ENCODE assay signal across 1 cellular context in genomic region chr2:24123212-24124002, GRCh38.
A peak's percentile ranks its signal among the peaks of the same experiment; 100 is the strongest.
TF ChIP-seq lines count a peak whose summit lies in the region.

TSS of gene FAM228B (plus strand) at chr2:24123469. CDS start at chr2:24124362, 893 bp downstream.
TSS of gene PFN4 (minus strand) at chr2:24123334. CDS start at chr2:24122535, 799 bp downstream.

TF ChIP-seq in K562, 482 proteins besides CTCF, POLR2A, EP300 and RAD21 (continued from another document and continues in another):
- no peak for TF ChIP-seq RREB1 (CRISPR knock-in tag; IDR thresholded peaks at IDR 0.05)
- no peak for TF ChIP-seq GATAD2A (IDR thresholded peaks at IDR 0.05)
- peak in 1 of 2 experiments; percentile 58; a peak in 1 of 4 replicates for TF ChIP-seq ZNF639 (CRISPR knock-in tag; conservative IDR thresholded peaks at IDR 0.05 in 1 of 2, IDR thresholded peaks at IDR 0.05 in 1 of 2)
- 0 out of 2 replicates have a peak, but pooled peaks have one; percentile 49 for TF ChIP-seq ELF2 (CRISPR knock-in tag; IDR thresholded peaks at IDR 0.05)
- no peak for TF ChIP-seq ZNF408 (CRISPR knock-in tag; IDR thresholded peaks at IDR 0.05; ENCODE audit: low read depth)
- TF ChIP-seq SIN3B (IDR thresholded peaks at IDR 0.05; ENCODE audit: low read depth) = 0 out of 2 replicates have a peak, but pooled peaks have one; percentile 53
- peak; percentile 44; the same call in 1 of the 2 replicates for TF ChIP-seq VEZF1 (CRISPR knock-in tag; IDR thresholded peaks at IDR 0.05)
- no peak for TF ChIP-seq BCL6 (CRISPR knock-in tag; IDR thresholded peaks at IDR 0.05)
- no peak; the same call in 1 of the 2 replicates for TF ChIP-seq ZNF224 (CRISPR knock-in tag; IDR thresholded peaks at IDR 0.05)
- TF ChIP-seq ZNF583 (CRISPR knock-in tag; IDR thresholded peaks at IDR 0.05) = no peak
- no peak for TF ChIP-seq ZBTB5 (IDR thresholded peaks at IDR 0.05)
- no peak for TF ChIP-seq SETDB1 (IDR thresholded peaks at IDR 0.05; ENCODE audit: low read length)
- TF ChIP-seq ZNF551 (CRISPR knock-in tag; IDR thresholded peaks at IDR 0.05) = no peak
- no peak for TF ChIP-seq ZNF512 (tag; IDR thresholded peaks at IDR 0.05)
- no peak for TF ChIP-seq FOXJ3 (CRISPR knock-in tag; IDR thresholded peaks at IDR 0.05)
- no peak for TF ChIP-seq FOXM1 (IDR thresholded peaks at IDR 0.05; ENCODE audit: low read depth)
- no peak for TF ChIP-seq FOXM1 (CRISPR knock-in tag; IDR thresholded peaks at IDR 0.05; ENCODE audit: low read depth)
- peak; percentile 32 for TF ChIP-seq HMGN3 (IDR thresholded peaks at IDR 0.05; ENCODE audit: borderline replicate concordance, extremely low read depth, insufficient read length, low read depth, low read length)
- no peak for TF ChIP-seq MED1 (CRISPR knock-in tag; IDR thresholded peaks at IDR 0.05; ENCODE audit: borderline replicate concordance)
- no peak for TF ChIP-seq SRSF9 (IDR thresholded peaks at IDR 0.05; ENCODE audit: borderline replicate concordance, low read depth, low read length)
- TF ChIP-seq MECOM (CRISPR knock-in tag; IDR thresholded peaks at IDR 0.05) = no peak
- no peak for TF ChIP-seq MLX (CRISPR knock-in tag; conservative IDR thresholded peaks at IDR 0.05)
- no peak for TF ChIP-seq PRMT5 (CRISPR knock-in tag; IDR thresholded peaks at IDR 0.05)
- no peak for TF ChIP-seq POLR3A (IDR thresholded peaks at IDR 0.05; ENCODE audit: borderline replicate concordance, extremely low read depth, insufficient read depth, insufficient read length)
- TF ChIP-seq UBTF (IDR thresholded peaks at IDR 0.05; ENCODE audit: borderline replicate concordance in 1 of 2, low read depth in 2 of 2, low read length in 2 of 2) = peak in 1 of 2 experiments; percentile 53; a peak in 1 of 4 replicates
- TF ChIP-seq ZNF668 (CRISPR knock-in tag; IDR thresholded peaks at IDR 0.05) = no peak
- TF ChIP-seq TAF7 (tag; IDR thresholded peaks at IDR 0.05) = no peak; the same call in 1 of the 2 replicates
- no peak for TF ChIP-seq ZNF3 (CRISPR knock-in tag; IDR thresholded peaks at IDR 0.05)
- TF ChIP-seq HDAC6 (IDR thresholded peaks at IDR 0.05; ENCODE audit: low read depth, low read length) = no peak
- TF ChIP-seq E4F1 (CRISPR knock-in tag; IDR thresholded peaks at IDR 0.05; ENCODE audit: borderline replicate concordance) = no peak
- TF ChIP-seq E2F1 (CRISPR knock-in tag; IDR thresholded peaks at IDR 0.05) = peak; percentile 49; the same call in 1 of the 2 replicates
- no peak for TF ChIP-seq CHD2 (IDR thresholded peaks at IDR 0.05; ENCODE audit: low read depth, low read length)
- no peak for TF ChIP-seq ZNF436 (CRISPR knock-in tag; IDR thresholded peaks at IDR 0.05)
- TF ChIP-seq ZNF584 (CRISPR knock-in tag; IDR thresholded peaks at IDR 0.05; ENCODE audit: low read depth) = no peak
- 0 out of 2 replicates have a peak, but pooled peaks have one; percentile 72 for TF ChIP-seq KAT7 (CRISPR knock-in tag; IDR thresholded peaks at IDR 0.05; ENCODE audit: borderline replicate concordance)
- TF ChIP-seq CBX8 (IDR thresholded peaks at IDR 0.05; ENCODE audit: borderline replicate concordance, extremely low read depth, low read depth, low read length, poor library complexity, severe bottlenecking) = no peak
- peak; percentile 74 for TF ChIP-seq NFYB (IDR thresholded peaks at IDR 0.05; ENCODE audit: extremely low read depth, insufficient read length)
